ENCODE assay signal across 19 cellular contexts in the genomic region with DNA sequence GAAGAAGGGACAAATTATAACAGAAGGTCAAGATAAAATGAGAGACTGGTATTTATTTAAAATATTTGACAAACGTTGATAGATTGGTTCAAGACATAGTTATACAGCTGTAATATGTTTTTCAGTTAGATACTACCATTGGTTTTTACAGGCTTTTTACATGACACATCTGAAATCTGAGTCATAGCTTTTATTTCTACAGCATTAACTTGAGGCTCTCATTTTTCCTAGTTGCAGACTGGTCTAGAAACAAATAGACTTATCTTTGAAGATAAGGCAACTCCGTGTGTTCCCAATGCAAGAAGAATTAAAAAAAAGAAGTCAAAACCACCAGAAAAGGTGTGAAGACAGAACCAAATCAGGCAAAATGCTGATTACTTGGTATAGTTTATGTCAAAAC. TPM values are rescaled to one million over a fixed set of nuclear protein-coding genes. Genes with fewer than 3 reads are reported as not detected.
DNase-seq lines count a peak whose midpoint lies in the region; ATAC-seq, FAIRE-seq and TF ChIP-seq lines count a peak whose summit lies in the region.
"Had no signal": no experiment of that assay in that cellular context is flagged by ENCODE, and none has a peak within 500 bp of the region (broad histone marks: within the 10 kb centered on the region; RNA-seq: fewer than 3 reads in every experiment).

No MANE protein-coding gene starts in this region.

- H3K27me3 ChIP-seq in mesenchymal stem cell (ENCODE audit: control insufficient read depth in 1 of 2, insufficient read depth in 1 of 2, low read length in 2 of 2): no peaks in the 10 kb centered on the region
- H3K27me3 ChIP-seq in CD4-positive, alpha-beta T cell (ENCODE audit: control insufficient read depth, insufficient read depth, low read length): no peaks in the 10 kb centered on the region
- H3K27me3 ChIP-seq: adrenal gland; BLaER1 treated with 17β-estradiol and CSF1 and Interleukin-3, amounts not matched to agents 10 nM and 100 nM; ovary had no signal

- H3K18ac ChIP-seq in mesenchymal stem cell (ENCODE audit: low read depth in 1 of 2, low read length in 2 of 2): no peak overlapping the region

- no peak overlapping the region for H4K8ac ChIP-seq in mesenchymal stem cell (ENCODE audit: low read length)

- H3K27ac Mint-ChIP-seq in CD4-positive, alpha-beta T cell: no peak overlapping the region

- H3K9me3 Mint-ChIP-seq in CD4-positive, alpha-beta T cell: no peaks in the 10 kb centered on the region

- TF ChIP-seq CTCF in D721Med (IDR thresholded peaks at IDR 0.05; ENCODE audit: insufficient read depth, missing control alignments) (no peak), choroid plexus epithelial cell (conservative IDR thresholded peaks at IDR 0.05; ENCODE audit: low read depth, low read length) (no peak)
- TF ChIP-seq CTCF in CD4-positive, alpha-beta T cell (IDR thresholded peaks at IDR 0.05): no peak

- intact Hi-C loops in CD4-positive, alpha-beta T cell (cut with DNase I, micrococcal nuclease): no loop called here

- no peak overlapping the region for H3K9ac ChIP-seq in mesenchymal stem cell (ENCODE audit: low read length)
- H3K9ac ChIP-seq: BLaER1 treated with 17β-estradiol and CSF1 and Interleukin-3, amounts not matched to agents 10 nM and 100 nM had no signal

- FAIRE-seq in D721Med (lab: Jason Lieb, UNC): peak; percentile 16

- no peak overlapping the region for H4K91ac ChIP-seq in mesenchymal stem cell (ENCODE audit: low read length)

- POLR2A ChIA-PET in CD4-positive, alpha-beta T cell (lab: Charles Lee): no interaction called here

- ATAC-seq in GM21528 (IDR thresholded peaks at IDR 0.05; ENCODE audit: low FRiP score, unreplicated experiment) (no peak), HG02623 (IDR thresholded peaks at IDR 0.05; ENCODE audit: unreplicated experiment) (no peak)
- ATAC-seq in CD4-positive, alpha-beta T cell (ENCODE audit: poor library complexity): no peak
- ATAC-seq: left cardiac atrium had no signal

- H3K4ac ChIP-seq in mesenchymal stem cell (ENCODE audit: low read depth in 1 of 2, low read length in 2 of 2): no peak overlapping the region

- H2BK5ac ChIP-seq in mesenchymal stem cell (ENCODE audit: low read depth, low read length, poor library complexity, severe bottlenecking): no peak overlapping the region

- no peak overlapping the region for H3K4me2 ChIP-seq in mesenchymal stem cell (ENCODE audit: low read length, poor library complexity, severe bottlenecking)
- H3K4me2 ChIP-seq: BLaER1 treated with 17β-estradiol and CSF1 and Interleukin-3, amounts not matched to agents 10 nM and 100 nM had no signal

- H2BK12ac ChIP-seq in mesenchymal stem cell (ENCODE audit: low read length in 2 of 2): no peak overlapping the region

- peaks cover 5 to 70% of the 10 kb centered on the region in 2 experiments for H3K36me3 ChIP-seq in mesenchymal stem cell (ENCODE audit: control insufficient read depth in 1 of 2, insufficient read depth in 2 of 2, low read depth in 1 of 2, low read length in 2 of 2)
- H3K36me3 ChIP-seq: ovary had no signal

- H3K27me3 Mint-ChIP-seq in CD4-positive, alpha-beta T cell: no peaks in the 10 kb centered on the region

- H2AK5ac ChIP-seq in mesenchymal stem cell (ENCODE audit: low read length, severe bottlenecking): no peak overlapping the region

- H2BK15ac ChIP-seq in mesenchymal stem cell (ENCODE audit: low read depth, poor library complexity, severe bottlenecking): no peak overlapping the region

- no peak overlapping the region for H3K23ac ChIP-seq in mesenchymal stem cell (ENCODE audit: low read length in 2 of 2)

- peaks cover 78% of the 10 kb centered on the region for H3K36me3 Mint-ChIP-seq in CD4-positive, alpha-beta T cell (ENCODE audit: low read depth)

- no peak overlapping the region for H3K4me3 Mint-ChIP-seq in CD4-positive, alpha-beta T cell

- H3K79me1 ChIP-seq in mesenchymal stem cell (replicated peaks; ENCODE audit: low read length, poor library complexity, severe bottlenecking): peaks cover 6% of the 10 kb centered on the region

- no peaks in the 10 kb centered on the region for H3K4me1 ChIP-seq in mesenchymal stem cell (ENCODE audit: control insufficient read depth, insufficient read depth, low read depth, low read length)
- H3K4me1 ChIP-seq: BLaER1 treated with 17β-estradiol and CSF1 and Interleukin-3, amounts not matched to agents 10 nM and 100 nM had no signal

- no peak overlapping the region for H3K14ac ChIP-seq in mesenchymal stem cell (ENCODE audit: low read length in 2 of 2)

- no peak overlapping the region for H2AFZ ChIP-seq in mesenchymal stem cell (ENCODE audit: low read depth, low read length)

- 60% methylated on average over 1 of the region's 2 CpGs for WGBS in mesenchymal stem cell

- CTCF ChIA-PET in CD4-positive, alpha-beta T cell (lab: Charles Lee): no interaction called here

- H3K4me3 ChIP-seq in choroid plexus epithelial cell (ENCODE audit: low read depth, low read length): no peak overlapping the region
- no peak overlapping the region for H3K4me3 ChIP-seq in mesenchymal stem cell (ENCODE audit: insufficient read depth in 1 of 2, low read depth in 1 of 2, low read length in 2 of 2)
- H3K4me3 ChIP-seq: adrenal gland; BLaER1 treated with 17β-estradiol and CSF1 and Interleukin-3, amounts not matched to agents 10 nM and 100 nM; coronary artery; ovary; SK-N-MC had no signal

- H3K4me1 Mint-ChIP-seq in CD4-positive, alpha-beta T cell (ENCODE audit: low read depth): no peaks in the 10 kb centered on the region

- DNase-seq in D721Med (ENCODE audit: insufficient read length, low spot score) (no peak), M059J (ENCODE audit: low read depth) (peak; percentile 44), choroid plexus epithelial cell (ENCODE audit: low read depth) (peak; percentile 66), mesenchymal stem cell (peak; percentile 45), NCI-H2171 (lab: John Stamatoyannopoulos, UW) (no peak)
- DNase-seq in CD4-positive, alpha-beta T cell: no peak
- DNase-seq: activated CD4-positive, alpha-beta T cell treated with anti-CD3 and anti-CD28 coated beads, Interleukin-2, amount 50 U/mL, for 1 hour; activated T-cell treated with anti-CD3 and anti-CD28 coated beads, Interleukin-2, amount 50 U/mL, for 48 hours; adrenal gland; erythroblast; hippocampal formation; left cardiac atrium; ovary; stimulated activated CD4-positive, alpha-beta T cell treated with anti-CD3 and anti-CD28 coated beads, Interleukin-4, amount 100 ng/mL, for 1 hour had no signal

- H2BK120ac ChIP-seq in mesenchymal stem cell (ENCODE audit: low read depth, low read length): no peak overlapping the region

- no peak overlapping the region for H3K27ac ChIP-seq in mesenchymal stem cell (ENCODE audit: low read length, poor library complexity, severe bottlenecking)
- H3K27ac ChIP-seq in CD4-positive, alpha-beta T cell (ENCODE audit: low read depth, low read length): no peak overlapping the region
- H3K27ac ChIP-seq: adrenal gland; BLaER1 treated with 17β-estradiol and CSF1 and Interleukin-3, amounts not matched to agents 10 nM and 100 nM; coronary artery; ovary; SK-N-MC had no signal

- no peaks in the 10 kb centered on the region for H3K9me3 ChIP-seq in mesenchymal stem cell (ENCODE audit: control insufficient read depth, low read length)
- no peaks in the 10 kb centered on the region for H3K9me3 ChIP-seq in CD4-positive, alpha-beta T cell (ENCODE audit: control insufficient read depth, low read length)
- H3K9me3 ChIP-seq: adrenal gland; BLaER1 treated with 17β-estradiol and CSF1 and Interleukin-3, amounts not matched to agents 10 nM and 100 nM; ovary had no signal

RNA-seq across cellular contexts. Expression of gene CEP57, which starts 31.3 kb away (rescaled TPM):
- total RNA-seq in M059J (2014; rRNA removed; shearing (Covaris generic)): 48.0 and 60.5 TPM in 2 replicates
- polyA plus RNA-seq in mesenchymal stem cell (2013, experiment 1 of 2): 25.9 TPM
- polyA plus RNA-seq in mesenchymal stem cell (2013, experiment 2 of 2): 26.4 TPM
- 10 to 100 TPM; 43.5 to 46.6 TPM for total RNA-seq in CD4-positive, alpha-beta T cell

RNA-seq across cellular contexts. Expression of gene FAM76B, which starts 32.1 kb away (rescaled TPM):
- total RNA-seq in M059J (2014; rRNA removed; shearing (Covaris generic)): 8.7 and 16.2 TPM in 2 replicates
- polyA plus RNA-seq in mesenchymal stem cell (2013, experiment 1 of 2): 16.6 TPM
- 16.8 TPM for polyA plus RNA-seq in mesenchymal stem cell (2013, experiment 2 of 2)
- 100 to 1,000 TPM in 1 of 2 experiments, 10 to 100 TPM in 1; 95.1 to 101 TPM for total RNA-seq in CD4-positive, alpha-beta T cell

Comparison
In these comparisons a context has a peak if more than half of its experiments do, and no peak if none do; other contexts are left out.
1. DNase-seq: peak in M059J (single experiment), choroid plexus epithelial cell (single experiment) and mesenchymal stem cell (single experiment); none in D721Med (single experiment), NCI-H2171 (single experiment) and CD4-positive, alpha-beta T cell (0 of 10).